ENCODE assay signal across 2 cellular contexts in the genomic region with DNA sequence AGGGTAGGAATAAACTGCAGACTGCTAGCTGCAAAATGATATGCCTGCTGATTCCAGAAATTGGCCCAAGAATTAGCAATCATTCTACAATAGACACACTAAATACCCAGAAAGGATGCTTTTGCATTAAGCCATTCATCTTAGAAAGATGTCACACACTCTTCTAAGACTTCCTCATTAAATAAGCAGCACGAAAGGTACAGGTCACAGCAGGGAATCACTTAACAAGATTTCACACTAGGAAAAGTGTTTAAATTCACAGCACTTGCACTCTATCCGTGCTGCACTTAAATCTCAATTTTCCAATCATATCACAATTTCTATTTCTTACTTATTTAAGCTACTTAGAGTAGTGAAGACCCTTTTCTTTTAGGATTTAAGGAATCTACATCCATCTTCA.
TF ChIP-seq lines count a peak whose summit lies in the region.

No MANE protein-coding gene starts in this region.

TF ChIP-seq in SK-N-SH, 30 proteins besides CTCF, POLR2A, EP300 and RAD21 (continued from another document):
- TF ChIP-seq, protein P1, sequence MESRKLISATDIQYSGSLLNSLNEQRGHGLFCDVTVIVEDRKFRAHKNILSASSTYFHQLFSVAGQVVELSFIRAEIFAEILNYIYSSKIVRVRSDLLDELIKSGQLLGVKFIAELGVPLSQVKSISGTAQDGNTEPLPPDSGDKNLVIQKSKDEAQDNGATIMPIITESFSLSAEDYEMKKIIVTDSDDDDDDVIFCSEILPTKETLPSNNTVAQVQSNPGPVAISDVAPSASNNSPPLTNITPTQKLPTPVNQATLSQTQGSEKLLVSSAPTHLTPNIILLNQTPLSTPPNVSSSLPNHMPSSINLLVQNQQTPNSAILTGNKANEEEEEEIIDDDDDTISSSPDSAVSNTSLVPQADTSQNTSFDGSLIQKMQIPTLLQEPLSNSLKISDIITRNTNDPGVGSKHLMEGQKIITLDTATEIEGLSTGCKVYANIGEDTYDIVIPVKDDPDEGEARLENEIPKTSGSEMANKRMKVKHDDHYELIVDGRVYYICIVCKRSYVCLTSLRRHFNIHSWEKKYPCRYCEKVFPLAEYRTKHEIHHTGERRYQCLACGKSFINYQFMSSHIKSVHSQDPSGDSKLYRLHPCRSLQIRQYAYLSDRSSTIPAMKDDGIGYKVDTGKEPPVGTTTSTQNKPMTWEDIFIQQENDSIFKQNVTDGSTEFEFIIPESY (IDR thresholded peaks at IDR 0.05; ENCODE audit: borderline replicate concordance, low read depth): no peak
- TF ChIP-seq GABPA (IDR thresholded peaks at IDR 0.05; ENCODE audit: low read depth): no peak

TF ChIP-seq in SK-N-SH treated with all-trans-retinoic acid at 6 μM for 48 hours, 23 proteins besides CTCF, POLR2A, EP300 and RAD21 (continued from another document):
- TF ChIP-seq, protein P2, sequence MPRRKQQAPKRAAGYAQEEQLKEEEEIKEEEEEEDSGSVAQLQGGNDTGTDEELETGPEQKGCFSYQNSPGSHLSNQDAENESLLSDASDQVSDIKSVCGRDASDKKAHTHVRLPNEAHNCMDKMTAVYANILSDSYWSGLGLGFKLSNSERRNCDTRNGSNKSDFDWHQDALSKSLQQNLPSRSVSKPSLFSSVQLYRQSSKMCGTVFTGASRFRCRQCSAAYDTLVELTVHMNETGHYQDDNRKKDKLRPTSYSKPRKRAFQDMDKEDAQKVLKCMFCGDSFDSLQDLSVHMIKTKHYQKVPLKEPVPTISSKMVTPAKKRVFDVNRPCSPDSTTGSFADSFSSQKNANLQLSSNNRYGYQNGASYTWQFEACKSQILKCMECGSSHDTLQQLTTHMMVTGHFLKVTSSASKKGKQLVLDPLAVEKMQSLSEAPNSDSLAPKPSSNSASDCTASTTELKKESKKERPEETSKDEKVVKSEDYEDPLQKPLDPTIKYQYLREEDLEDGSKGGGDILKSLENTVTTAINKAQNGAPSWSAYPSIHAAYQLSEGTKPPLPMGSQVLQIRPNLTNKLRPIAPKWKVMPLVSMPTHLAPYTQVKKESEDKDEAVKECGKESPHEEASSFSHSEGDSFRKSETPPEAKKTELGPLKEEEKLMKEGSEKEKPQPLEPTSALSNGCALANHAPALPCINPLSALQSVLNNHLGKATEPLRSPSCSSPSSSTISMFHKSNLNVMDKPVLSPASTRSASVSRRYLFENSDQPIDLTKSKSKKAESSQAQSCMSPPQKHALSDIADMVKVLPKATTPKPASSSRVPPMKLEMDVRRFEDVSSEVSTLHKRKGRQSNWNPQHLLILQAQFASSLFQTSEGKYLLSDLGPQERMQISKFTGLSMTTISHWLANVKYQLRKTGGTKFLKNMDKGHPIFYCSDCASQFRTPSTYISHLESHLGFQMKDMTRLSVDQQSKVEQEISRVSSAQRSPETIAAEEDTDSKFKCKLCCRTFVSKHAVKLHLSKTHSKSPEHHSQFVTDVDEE (CRISPR knock-in tag; IDR thresholded peaks at IDR 0.05): no peak
- TF ChIP-seq ZNF565 (CRISPR knock-in tag; conservative IDR thresholded peaks at IDR 0.05; ENCODE audit: low read depth) (no peak), PPARA (CRISPR knock-in tag; IDR thresholded peaks at IDR 0.05; ENCODE audit: borderline replicate concordance) (no peak), ESRRG (CRISPR knock-in tag; IDR thresholded peaks at IDR 0.05) (no peak), ZNF8 (CRISPR knock-in tag; IDR thresholded peaks at IDR 0.05) (no peak), SNAI2 (CRISPR knock-in tag; IDR thresholded peaks at IDR 0.05) (no peak), ZC3H10 (CRISPR knock-in tag; IDR thresholded peaks at IDR 0.05) (no peak), RARB (CRISPR knock-in tag; IDR thresholded peaks at IDR 0.05) (no peak)
- TF ChIP-seq, protein P3, sequence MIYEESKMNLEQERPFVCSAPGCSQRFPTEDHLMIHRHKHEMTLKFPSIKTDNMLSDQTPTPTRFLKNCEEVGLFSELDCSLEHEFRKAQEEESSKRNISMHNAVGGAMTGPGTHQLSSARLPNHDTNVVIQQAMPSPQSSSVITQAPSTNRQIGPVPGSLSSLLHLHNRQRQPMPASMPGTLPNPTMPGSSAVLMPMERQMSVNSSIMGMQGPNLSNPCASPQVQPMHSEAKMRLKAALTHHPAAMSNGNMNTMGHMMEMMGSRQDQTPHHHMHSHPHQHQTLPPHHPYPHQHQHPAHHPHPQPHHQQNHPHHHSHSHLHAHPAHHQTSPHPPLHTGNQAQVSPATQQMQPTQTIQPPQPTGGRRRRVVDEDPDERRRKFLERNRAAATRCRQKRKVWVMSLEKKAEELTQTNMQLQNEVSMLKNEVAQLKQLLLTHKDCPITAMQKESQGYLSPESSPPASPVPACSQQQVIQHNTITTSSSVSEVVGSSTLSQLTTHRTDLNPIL (CRISPR knock-in tag; IDR thresholded peaks at IDR 0.05; ENCODE audit: low read depth): no peak
